Comparison of ENCODE assay signal across 1 cellular context in the genomic region with DNA sequence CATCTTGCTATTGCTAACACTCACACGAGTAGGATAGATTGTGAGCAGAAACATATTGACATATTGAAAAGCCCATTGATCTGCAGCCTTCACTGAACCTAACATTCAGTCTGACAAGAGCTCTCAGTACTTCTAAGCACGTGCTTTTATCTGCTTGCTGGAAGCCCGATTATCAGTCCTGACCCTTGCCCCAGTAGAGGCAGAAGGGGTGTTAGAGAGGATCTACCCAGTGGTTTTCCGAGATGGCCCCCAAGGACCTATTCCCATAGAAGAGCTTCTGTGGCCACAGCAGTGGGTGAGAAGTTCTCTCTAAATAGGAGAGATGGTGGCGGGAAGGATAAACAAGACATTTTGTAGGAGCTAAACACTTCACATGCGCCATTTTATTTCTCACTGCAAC.
TF ChIP-seq lines count a peak whose summit lies in the region.

No MANE protein-coding gene starts in this region.

TF ChIP-seq in K562, 482 proteins besides CTCF, POLR2A, EP300 and RAD21 (continued from another document and continues in another):
- TF ChIP-seq, protein P1, sequence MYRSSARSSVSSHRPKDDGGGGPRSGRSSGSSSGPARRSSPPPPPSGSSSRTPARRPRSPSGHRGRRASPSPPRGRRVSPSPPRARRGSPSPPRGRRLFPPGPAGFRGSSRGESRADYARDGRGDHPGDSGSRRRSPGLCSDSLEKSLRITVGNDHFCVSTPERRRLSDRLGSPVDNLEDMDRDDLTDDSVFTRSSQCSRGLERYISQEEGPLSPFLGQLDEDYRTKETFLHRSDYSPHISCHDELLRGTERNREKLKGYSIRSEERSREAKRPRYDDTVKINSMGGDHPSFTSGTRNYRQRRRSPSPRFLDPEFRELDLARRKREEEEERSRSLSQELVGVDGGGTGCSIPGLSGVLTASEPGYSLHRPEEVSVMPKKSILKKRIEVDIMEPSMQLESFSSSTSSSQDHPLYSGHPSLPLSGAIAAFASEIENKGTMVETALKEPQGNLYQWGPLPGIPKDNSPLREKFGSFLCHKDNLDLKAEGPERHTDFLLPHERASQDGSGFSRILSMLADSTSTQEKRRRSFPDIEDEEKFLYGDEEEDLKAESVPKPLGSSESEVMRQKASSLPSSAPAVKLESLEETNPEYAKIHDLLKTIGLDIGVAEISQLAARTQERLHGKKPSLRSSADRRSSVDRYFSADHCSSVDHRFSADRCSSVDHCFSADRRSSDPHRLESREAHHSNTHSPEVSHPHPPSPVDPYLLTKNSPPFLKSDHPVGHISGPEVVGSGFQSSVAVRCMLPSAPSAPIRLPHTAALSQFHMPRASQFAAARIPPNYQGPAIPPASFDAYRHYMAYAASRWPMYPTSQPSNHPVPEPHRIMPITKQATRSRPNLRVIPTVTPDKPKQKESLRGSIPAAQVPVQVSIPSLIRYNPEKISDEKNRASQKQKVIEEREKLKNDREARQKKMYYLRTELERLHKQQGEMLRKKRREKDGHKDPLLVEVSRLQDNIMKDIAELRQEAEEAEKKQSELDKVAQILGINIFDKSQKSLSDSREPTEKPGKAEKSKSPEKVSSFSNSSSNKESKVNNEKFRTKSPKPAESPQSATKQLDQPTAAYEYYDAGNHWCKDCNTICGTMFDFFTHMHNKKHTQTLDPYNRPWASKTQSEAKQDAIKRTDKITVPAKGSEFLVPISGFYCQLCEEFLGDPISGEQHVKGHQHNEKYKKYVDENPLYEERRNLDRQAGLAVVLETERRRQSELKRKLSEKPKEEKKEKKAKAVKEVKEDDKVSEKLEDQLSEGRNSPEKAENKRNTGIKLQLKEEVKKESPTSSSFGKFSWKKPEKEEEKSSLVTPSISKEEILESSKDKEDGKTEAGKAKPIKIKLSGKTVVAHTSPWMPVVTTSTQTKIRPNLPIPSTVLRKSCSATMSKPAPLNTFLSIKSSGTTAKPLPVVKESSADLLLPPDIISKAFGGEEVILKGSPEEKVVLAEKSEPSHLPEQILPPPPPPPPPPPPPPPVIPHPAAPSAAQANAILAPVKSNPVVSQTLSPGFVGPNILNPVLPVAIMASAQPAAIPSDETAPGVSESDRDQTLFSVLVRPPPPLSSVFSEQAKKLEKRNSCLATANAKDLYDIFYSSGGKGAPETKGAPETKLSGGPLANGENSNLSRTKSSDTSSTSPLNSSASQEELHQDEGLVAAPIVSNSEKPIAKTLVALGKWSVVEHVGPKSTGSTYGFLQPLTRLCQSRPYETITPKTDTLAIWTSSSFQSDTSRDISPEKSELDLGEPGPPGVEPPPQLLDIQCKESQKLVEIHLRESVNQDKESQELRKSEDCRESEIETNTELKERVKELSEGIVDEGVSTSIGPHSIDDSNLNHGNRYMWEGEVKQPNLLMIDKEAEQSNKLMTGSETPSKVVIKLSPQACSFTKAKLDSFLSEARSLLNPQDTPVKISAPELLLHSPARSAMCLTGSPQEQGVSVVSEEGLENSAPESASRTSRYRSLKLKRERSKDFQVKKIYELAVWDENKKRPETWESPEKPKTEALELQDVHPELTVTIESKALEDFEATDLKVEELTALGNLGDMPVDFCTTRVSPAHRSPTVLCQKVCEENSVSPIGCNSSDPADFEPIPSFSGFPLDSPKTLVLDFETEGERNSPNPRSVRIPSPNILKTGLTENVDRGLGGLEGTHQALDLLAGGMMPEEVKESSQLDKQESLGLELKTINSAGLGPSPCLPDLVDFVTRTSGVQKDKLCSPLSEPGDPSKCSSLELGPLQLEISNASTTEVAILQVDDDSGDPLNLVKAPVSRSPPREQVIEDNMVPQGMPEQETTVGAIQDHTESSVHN (IDR thresholded peaks at IDR 0.05; ENCODE audit: borderline replicate concordance in 1 of 2, low read depth in 1 of 2), result no peak
- TF ChIP-seq, protein P2, sequence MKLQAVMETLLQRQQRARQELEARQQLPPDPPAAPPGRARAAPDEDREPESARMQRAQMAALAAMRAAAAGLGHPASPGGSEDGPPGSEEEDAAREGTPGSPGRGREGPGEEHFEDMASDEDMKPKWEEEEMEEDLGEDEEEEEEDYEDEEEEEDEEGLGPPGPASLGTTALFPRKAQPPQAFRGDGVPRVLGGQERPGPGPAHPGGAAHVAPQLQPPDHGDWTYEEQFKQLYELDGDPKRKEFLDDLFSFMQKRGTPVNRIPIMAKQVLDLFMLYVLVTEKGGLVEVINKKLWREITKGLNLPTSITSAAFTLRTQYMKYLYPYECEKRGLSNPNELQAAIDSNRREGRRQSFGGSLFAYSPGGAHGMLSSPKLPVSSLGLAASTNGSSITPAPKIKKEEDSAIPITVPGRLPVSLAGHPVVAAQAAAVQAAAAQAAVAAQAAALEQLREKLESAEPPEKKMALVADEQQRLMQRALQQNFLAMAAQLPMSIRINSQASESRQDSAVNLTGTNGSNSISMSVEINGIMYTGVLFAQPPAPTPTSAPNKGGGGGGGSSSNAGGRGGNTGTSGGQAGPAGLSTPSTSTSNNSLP (IDR thresholded peaks at IDR 0.05; ENCODE audit: borderline replicate concordance, low read depth, low read length), result no peak
- TF ChIP-seq DMBX1 (CRISPR knock-in tag; IDR thresholded peaks at IDR 0.05; ENCODE audit: borderline replicate concordance) (peak; percentile 56; the same call in 1 of the 2 replicates), HMGN3 (IDR thresholded peaks at IDR 0.05; ENCODE audit: borderline replicate concordance, extremely low read depth, insufficient read length, low read depth, low read length) (no peak), HSF4 (CRISPR knock-in tag; IDR thresholded peaks at IDR 0.05; ENCODE audit: borderline replicate concordance) (no peak), RBM14 (IDR thresholded peaks at IDR 0.05; ENCODE audit: borderline replicate concordance, insufficient read depth, low read depth, low read length) (no peak), ZBED1 (IDR thresholded peaks at IDR 0.05) (no peak), SREBF2 (CRISPR knock-in tag; IDR thresholded peaks at IDR 0.05) (no peak), NFIC (IDR thresholded peaks at IDR 0.05) (no peak)
- TF ChIP-seq, protein P3, sequence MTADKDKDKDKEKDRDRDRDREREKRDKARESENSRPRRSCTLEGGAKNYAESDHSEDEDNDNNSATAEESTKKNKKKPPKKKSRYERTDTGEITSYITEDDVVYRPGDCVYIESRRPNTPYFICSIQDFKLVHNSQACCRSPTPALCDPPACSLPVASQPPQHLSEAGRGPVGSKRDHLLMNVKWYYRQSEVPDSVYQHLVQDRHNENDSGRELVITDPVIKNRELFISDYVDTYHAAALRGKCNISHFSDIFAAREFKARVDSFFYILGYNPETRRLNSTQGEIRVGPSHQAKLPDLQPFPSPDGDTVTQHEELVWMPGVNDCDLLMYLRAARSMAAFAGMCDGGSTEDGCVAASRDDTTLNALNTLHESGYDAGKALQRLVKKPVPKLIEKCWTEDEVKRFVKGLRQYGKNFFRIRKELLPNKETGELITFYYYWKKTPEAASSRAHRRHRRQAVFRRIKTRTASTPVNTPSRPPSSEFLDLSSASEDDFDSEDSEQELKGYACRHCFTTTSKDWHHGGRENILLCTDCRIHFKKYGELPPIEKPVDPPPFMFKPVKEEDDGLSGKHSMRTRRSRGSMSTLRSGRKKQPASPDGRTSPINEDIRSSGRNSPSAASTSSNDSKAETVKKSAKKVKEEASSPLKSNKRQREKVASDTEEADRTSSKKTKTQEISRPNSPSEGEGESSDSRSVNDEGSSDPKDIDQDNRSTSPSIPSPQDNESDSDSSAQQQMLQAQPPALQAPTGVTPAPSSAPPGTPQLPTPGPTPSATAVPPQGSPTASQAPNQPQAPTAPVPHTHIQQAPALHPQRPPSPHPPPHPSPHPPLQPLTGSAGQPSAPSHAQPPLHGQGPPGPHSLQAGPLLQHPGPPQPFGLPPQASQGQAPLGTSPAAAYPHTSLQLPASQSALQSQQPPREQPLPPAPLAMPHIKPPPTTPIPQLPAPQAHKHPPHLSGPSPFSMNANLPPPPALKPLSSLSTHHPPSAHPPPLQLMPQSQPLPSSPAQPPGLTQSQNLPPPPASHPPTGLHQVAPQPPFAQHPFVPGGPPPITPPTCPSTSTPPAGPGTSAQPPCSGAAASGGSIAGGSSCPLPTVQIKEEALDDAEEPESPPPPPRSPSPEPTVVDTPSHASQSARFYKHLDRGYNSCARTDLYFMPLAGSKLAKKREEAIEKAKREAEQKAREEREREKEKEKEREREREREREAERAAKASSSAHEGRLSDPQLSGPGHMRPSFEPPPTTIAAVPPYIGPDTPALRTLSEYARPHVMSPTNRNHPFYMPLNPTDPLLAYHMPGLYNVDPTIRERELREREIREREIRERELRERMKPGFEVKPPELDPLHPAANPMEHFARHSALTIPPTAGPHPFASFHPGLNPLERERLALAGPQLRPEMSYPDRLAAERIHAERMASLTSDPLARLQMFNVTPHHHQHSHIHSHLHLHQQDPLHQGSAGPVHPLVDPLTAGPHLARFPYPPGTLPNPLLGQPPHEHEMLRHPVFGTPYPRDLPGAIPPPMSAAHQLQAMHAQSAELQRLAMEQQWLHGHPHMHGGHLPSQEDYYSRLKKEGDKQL (CRISPR knock-in tag; IDR thresholded peaks at IDR 0.05; ENCODE audit: borderline replicate concordance), result no peak
- TF ChIP-seq, protein P4, sequence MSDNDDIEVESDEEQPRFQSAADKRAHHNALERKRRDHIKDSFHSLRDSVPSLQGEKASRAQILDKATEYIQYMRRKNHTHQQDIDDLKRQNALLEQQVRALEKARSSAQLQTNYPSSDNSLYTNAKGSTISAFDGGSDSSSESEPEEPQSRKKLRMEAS (CRISPR knock-in tag; IDR thresholded peaks at IDR 0.05), result no peak
- TF ChIP-seq, protein P5, sequence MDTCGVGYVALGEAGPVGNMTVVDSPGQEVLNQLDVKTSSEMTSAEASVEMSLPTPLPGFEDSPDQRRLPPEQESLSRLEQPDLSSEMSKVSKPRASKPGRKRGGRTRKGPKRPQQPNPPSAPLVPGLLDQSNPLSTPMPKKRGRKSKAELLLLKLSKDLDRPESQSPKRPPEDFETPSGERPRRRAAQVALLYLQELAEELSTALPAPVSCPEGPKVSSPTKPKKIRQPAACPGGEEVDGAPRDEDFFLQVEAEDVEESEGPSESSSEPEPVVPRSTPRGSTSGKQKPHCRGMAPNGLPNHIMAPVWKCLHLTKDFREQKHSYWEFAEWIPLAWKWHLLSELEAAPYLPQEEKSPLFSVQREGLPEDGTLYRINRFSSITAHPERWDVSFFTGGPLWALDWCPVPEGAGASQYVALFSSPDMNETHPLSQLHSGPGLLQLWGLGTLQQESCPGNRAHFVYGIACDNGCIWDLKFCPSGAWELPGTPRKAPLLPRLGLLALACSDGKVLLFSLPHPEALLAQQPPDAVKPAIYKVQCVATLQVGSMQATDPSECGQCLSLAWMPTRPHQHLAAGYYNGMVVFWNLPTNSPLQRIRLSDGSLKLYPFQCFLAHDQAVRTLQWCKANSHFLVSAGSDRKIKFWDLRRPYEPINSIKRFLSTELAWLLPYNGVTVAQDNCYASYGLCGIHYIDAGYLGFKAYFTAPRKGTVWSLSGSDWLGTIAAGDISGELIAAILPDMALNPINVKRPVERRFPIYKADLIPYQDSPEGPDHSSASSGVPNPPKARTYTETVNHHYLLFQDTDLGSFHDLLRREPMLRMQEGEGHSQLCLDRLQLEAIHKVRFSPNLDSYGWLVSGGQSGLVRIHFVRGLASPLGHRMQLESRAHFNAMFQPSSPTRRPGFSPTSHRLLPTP (IDR thresholded peaks at IDR 0.05; ENCODE audit: borderline replicate concordance, extremely low read depth, insufficient read length), result no peak
